ENCODE assay signal across 10 cellular contexts in the genomic region with DNA sequence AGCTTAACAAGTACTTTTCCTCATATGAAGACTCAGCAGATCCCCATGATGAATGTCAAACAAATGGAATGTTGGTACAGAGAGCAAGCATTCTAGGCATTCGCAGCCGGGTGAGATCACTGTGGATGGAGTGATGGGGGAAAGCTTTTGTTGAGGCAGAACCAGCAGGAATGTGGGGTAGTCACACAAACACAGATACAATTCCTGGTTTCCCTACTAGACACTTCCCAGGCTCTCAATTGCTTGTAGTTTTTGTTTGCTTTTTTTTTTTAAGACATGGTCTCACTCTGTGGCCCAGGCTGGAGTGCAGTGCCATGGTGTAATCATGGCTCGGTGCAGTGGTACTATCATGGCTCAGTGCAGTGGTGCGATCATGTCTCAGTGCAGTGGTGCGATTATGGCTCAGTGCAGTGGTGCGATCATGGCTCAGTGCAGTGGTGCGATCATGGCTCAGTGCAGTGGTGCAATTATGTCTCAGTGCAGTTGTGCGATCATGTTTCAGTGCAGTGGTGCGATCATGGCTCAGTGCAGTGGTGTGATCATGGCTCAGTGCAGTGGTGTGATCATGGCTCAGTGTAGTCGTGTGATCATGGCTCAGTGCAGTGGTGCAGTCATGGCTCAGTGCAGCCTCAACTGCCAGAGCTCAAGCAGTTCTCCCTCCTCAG. TPM values are rescaled to one million over a fixed set of nuclear protein-coding genes. Genes with fewer than 3 reads are reported as not detected.
DNase-seq lines count a peak whose midpoint lies in the region; ATAC-seq and TF ChIP-seq lines count a peak whose summit lies in the region.
"Had no signal": no experiment of that assay in that cellular context is flagged by ENCODE, and none has a peak within 500 bp of the region (broad histone marks: within the 10 kb centered on the region; RNA-seq: fewer than 3 reads in every experiment).

No MANE protein-coding gene starts in this region.

- peak overlapping the region in 3 of 4 donors; percentile 34 to 39 (median 36) for H3K27ac ChIP-seq in upper lobe of left lung

- no peak for TF ChIP-seq EP300 in upper lobe of left lung (IDR thresholded peaks at IDR 0.05)

- DNase-seq in left cardiac atrium (no peak), Right ventricle myocardium inferior (ENCODE audit: missing footprints) (no peak), astrocyte of the cerebellum (ENCODE audit: low read depth) (peak; percentile 90), kidney glomerular epithelial cell (lab: John Stamatoyannopoulos, UW) (peak; percentile 99), upper lobe of left lung (no peak), NCI-H2171 treated with DMSO at 0.1 percent for 48 hours (lab: John Stamatoyannopoulos, UW) (no peak)
- no peak for DNase-seq in stimulated activated CD4-positive, alpha-beta T cell treated with anti-CD3 and anti-CD28 coated beads, Interleukin-1b, Interleukin-23, amount 100 ng/mL, for 48 hours
- DNase-seq: C1 segment of cervical spinal cord, NCI-H69 had no signal

- ATAC-seq in left cardiac atrium = peak; percentile 65 to 69
- ATAC-seq in Right ventricle myocardium inferior = no peak
- peak; percentile 79 to 80 for ATAC-seq in upper lobe of left lung (ENCODE audit: low FRiP score in 2 of 2)
- ATAC-seq in GM21390 (IDR thresholded peaks at IDR 0.05; ENCODE audit: unreplicated experiment) = no peak

- peaks cover 2 to 36% (median 8%) of the 10 kb centered on the region in 4 donors for H3K4me1 ChIP-seq in upper lobe of left lung

- H3K27me3 ChIP-seq in upper lobe of left lung = no peaks in the 10 kb centered on the region

- intact Hi-C loops in left cardiac atrium (cut with DNase I) (no loop called here), Right ventricle myocardium inferior (cut with DNase I) (no loop called here)

- no peak for TF ChIP-seq POLR2A in upper lobe of left lung (IDR thresholded peaks at IDR 0.05)

- no peaks in the 10 kb centered on the region for H3K9me3 ChIP-seq in upper lobe of left lung

- in situ Hi-C loops in astrocyte of the cerebellum (cut with HindIII; ENCODE audit: low sequenced_read_pairs) = no loop called here

- H3K4me3 ChIP-seq in astrocyte of the cerebellum (ENCODE audit: low read depth, low read length) (no peak overlapping the region), upper lobe of left lung (no peak overlapping the region)

- 67 to 80% methylated on average over 4 to 10 of the region's 10 CpGs for WGBS in upper lobe of left lung, 2 donors

- TF ChIP-seq CTCF in astrocyte of the cerebellum (IDR thresholded peaks at IDR 0.05; ENCODE audit: low read depth, low read length, missing control alignments) (no peak), upper lobe of left lung (IDR thresholded peaks at IDR 0.05) (no peak)

- H3K36me3 ChIP-seq in upper lobe of left lung = no peaks in the 10 kb centered on the region

RNA-seq across cellular contexts. Expression of a gene that starts 15.4 kb away (rescaled TPM):
- total RNA-seq in left cardiac atrium (10 to 100 TPM; 23.0 to 81.5 TPM), Right ventricle myocardium inferior (19.2 TPM), upper lobe of left lung (10 to 100 TPM in 4 of 6 donors, 1 to 10 TPM in 2; 4.2 to 61.1 (median 19.8) TPM)

RNA-seq across cellular contexts. Expression of a gene that starts 17.2 kb away (rescaled TPM):
- total RNA-seq in left cardiac atrium (100 to 1,000 TPM; 170 to 179 TPM), Right ventricle myocardium inferior (240 TPM), upper lobe of left lung (100 to 1,000 TPM; 133 to 212 (median 143) TPM)

RNA-seq across cellular contexts. Expression of a gene that starts 39.6 kb away (rescaled TPM):
- total RNA-seq in left cardiac atrium = 100 to 1,000 TPM; 276 to 303 TPM
- total RNA-seq in Right ventricle myocardium inferior = 254 TPM
- 100 to 1,000 TPM in 4 of 6 donors, 10 to 100 TPM in 2; 71.2 to 347 (median 149) TPM for total RNA-seq in upper lobe of left lung

RNA-seq across cellular contexts. Expression of a gene that starts 42.6 kb away (rescaled TPM):
- total RNA-seq in left cardiac atrium (10 to 100 TPM; 19.1 to 25.6 TPM), Right ventricle myocardium inferior (13.1 TPM), upper lobe of left lung (10 to 100 TPM; 13.5 to 33.5 (median 24.2) TPM)

Comparison
In these comparisons a context has a peak if more than half of its experiments do, and no peak if none do; other contexts are left out.
1. ATAC-seq: peak in left cardiac atrium (2 of 2) and upper lobe of left lung (2 of 2); none in Right ventricle myocardium inferior (single experiment) and GM21390 (single experiment).
2. DNase-seq: peak in astrocyte of the cerebellum (single experiment) and kidney glomerular epithelial cell (single experiment); none in left cardiac atrium (single experiment), Right ventricle myocardium inferior (single experiment), upper lobe of left lung (0 of 2), stimulated activated CD4-positive, alpha-beta T cell treated with anti-CD3 and anti-CD28 coated beads, Interleukin-1b, Interleukin-23, amount 100 ng/mL, for 48 hours (single experiment) and NCI-H2171 treated with DMSO at 0.1 percent for 48 hours (single experiment).